ENCODE assay signal across 33 cellular contexts in the genomic region with DNA sequence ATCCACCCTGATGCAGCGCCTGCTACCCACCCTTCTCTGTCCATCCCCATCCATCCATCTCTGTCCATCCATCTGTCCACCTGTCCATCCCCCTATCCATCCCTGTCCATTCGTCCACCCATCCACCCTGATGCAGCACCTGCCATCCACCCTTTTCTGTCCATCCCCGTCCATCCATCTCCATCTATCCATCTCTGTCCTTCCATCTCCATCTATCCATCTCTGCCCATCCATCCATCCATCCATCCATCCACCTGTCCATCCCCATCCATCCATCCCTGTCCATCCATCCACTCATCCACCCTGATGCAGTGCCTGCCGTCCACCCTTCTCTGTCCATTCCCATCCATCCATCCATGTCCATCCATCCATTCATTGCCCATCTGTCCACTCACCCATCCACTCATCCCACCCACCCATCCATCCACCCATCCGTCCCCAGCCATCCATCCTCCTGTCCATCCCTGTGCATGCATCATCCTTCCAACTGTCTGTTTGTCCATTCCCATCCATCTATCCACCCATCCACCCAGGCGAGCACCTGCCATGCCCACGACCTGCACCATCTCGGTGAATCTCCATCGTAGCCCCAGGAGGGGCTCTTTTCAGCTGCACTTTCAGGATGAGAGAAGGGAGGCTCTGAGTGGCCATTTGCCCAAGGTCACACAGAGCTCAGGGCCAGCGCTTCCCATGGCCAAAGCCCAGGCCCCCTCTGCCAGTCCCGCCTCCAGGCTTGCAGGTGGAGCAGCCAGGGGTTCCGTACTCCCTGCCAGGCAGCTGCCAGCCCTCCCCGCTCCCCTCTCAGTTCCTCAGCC.
DNase-seq lines count a peak whose midpoint lies in the region; ATAC-seq, FAIRE-seq and TF ChIP-seq lines count a peak whose summit lies in the region.
"Had no signal": no experiment of that assay in that cellular context is flagged by ENCODE, and none has a peak within 500 bp of the region (broad histone marks: within the 10 kb centered on the region; RNA-seq: fewer than 3 reads in every experiment).

No MANE protein-coding gene starts in this region.

- peak; percentile 8 for ATAC-seq in sciatic nerve
- ATAC-seq: activated naive CD4-positive, alpha-beta T cell treated with anti-CD3 and anti-CD28 coated beads, Interleukin-2, amount 50 U/mL, for 72 hours; left lung had no signal

- H3K4me3 Mint-ChIP-seq in activated naive CD4-positive, alpha-beta T cell treated with anti-CD3 and anti-CD28 coated beads, Interleukin-2, amount 10 ng/mL, durations not matched to agents 7 days and 5 days: no peak overlapping the region

- H3K4me3 ChIP-seq in BLaER1 treated with 17β-estradiol and CSF1 and Interleukin-3, amounts not matched to agents 10 nM and 100 nM: no peak overlapping the region
- no peak overlapping the region for H3K4me3 ChIP-seq in OCI-LY1 (ENCODE audit: low read depth, low read length, poor library complexity, severe bottlenecking)
- H3K4me3 ChIP-seq in kidney (ENCODE audit: low read length in 2 of 2): no peak overlapping the region
- no peak overlapping the region for H3K4me3 ChIP-seq in PC-9
- H3K4me3 ChIP-seq: HAP-1, left lung, Peyer's patch, SJCRH30, thoracic aorta had no signal

- no peaks in the 10 kb centered on the region for H3K36me3 Mint-ChIP-seq in activated naive CD4-positive, alpha-beta T cell treated with anti-CD3 and anti-CD28 coated beads, Interleukin-2, amount 10 ng/mL, durations not matched to agents 7 days and 5 days
- H3K36me3 Mint-ChIP-seq: activated naive CD4-positive, alpha-beta T cell treated with anti-CD3 and anti-CD28 coated beads, Interleukin-2, amount 50 U/mL, for 72 hours; immature natural killer cell had no signal

- H3K27me3 Mint-ChIP-seq in activated naive CD4-positive, alpha-beta T cell treated with anti-CD3 and anti-CD28 coated beads, Interleukin-2, amount 10 ng/mL, durations not matched to agents 7 days and 5 days: no peaks in the 10 kb centered on the region

- H3K4me1 ChIP-seq in BLaER1 treated with 17β-estradiol and CSF1 and Interleukin-3, amounts not matched to agents 10 nM and 100 nM: peaks cover 35 to 97% (median 92%) of the 10 kb centered on the region in 10 experiments
- H3K4me1 ChIP-seq in OCI-LY1 (ENCODE audit: insufficient read depth, low read length, severe bottlenecking) (peaks cover 73% of the 10 kb centered on the region), kidney (ENCODE audit: control insufficient read depth in 1 of 2, insufficient read depth in 1 of 2, low read depth in 1 of 2, low read length in 2 of 2) (peaks cover 2 to 4% of the 10 kb centered on the region in 2 donors), PC-9 (replicated peaks; ENCODE audit: insufficient read depth) (no peaks in the 10 kb centered on the region)
- H3K4me1 ChIP-seq: BE2C, HAP-1, left lung, SJCRH30 had no signal

- DNase-seq in kidney (peak; percentile 39), sciatic nerve (ENCODE audit: low spot score) (no peak), NCI-H446 treated with DMSO at 0.1 percent for 48 hours (lab: John Stamatoyannopoulos, UW) (no peak), D721Med (ENCODE audit: insufficient read length, low spot score) (no peak), PC-9 (no peak)
- DNase-seq in activated naive CD4-positive, alpha-beta T cell treated with anti-CD3 and anti-CD28 coated beads, Interleukin-2, amount 10 ng/mL, durations not matched to agents 7 days and 5 days: no peak
- DNase-seq: ACHN; activated CD4-positive, alpha-beta T cell treated with anti-CD3 and anti-CD28 coated beads for 48 hours; activated CD8-positive, alpha-beta memory T cell treated with anti-CD3 and anti-CD28 coated beads for 24 hours; activated T-cell treated with anti-CD3 and anti-CD28 coated beads for 4 hours; amygdala; BE2C; hypothalamus; immature natural killer cell; KBM-7; MM.1S; NCI-H1105 treated with DMSO at 0.1 percent for 48 hours; NCI-H1930; NCI-H2171 treated with DMSO at 0.1 percent for 48 hours; NCI-H526; nucleus accumbens; Peyer's patch; SJCRH30; stimulated activated naive CD4-positive, alpha-beta T cell treated with Interleukin-2 at 50 U/mL for 16 hours; T1000 had no signal

- FAIRE-seq in kidney (lab: Jason Lieb, UNC): no peak
- no peak for FAIRE-seq in D721Med (lab: Jason Lieb, UNC)
- FAIRE-seq: GM12892 had no signal

- TF ChIP-seq CTCF in OCI-LY1 (IDR thresholded peaks at IDR 0.05; ENCODE audit: low read length) (no peak), kidney (IDR thresholded peaks at IDR 0.05; ENCODE audit: borderline replicate concordance, extremely low read depth, insufficient read depth) (no peak), D721Med (IDR thresholded peaks at IDR 0.05; ENCODE audit: insufficient read depth, missing control alignments) (no peak), PC-9 (conservative IDR thresholded peaks at IDR 0.05) (no peak)

- no peaks in the 10 kb centered on the region for H3K36me3 ChIP-seq in BLaER1 treated with 17β-estradiol and CSF1 and Interleukin-3, amounts not matched to agents 10 nM and 100 nM
- H3K36me3 ChIP-seq in OCI-LY1 (ENCODE audit: insufficient read depth, low read length) (no peaks in the 10 kb centered on the region), kidney (ENCODE audit: control insufficient read depth in 1 of 2, insufficient read depth in 2 of 2, low read length in 2 of 2) (no peaks in the 10 kb centered on the region), PC-9 (ENCODE audit: low read depth) (no peaks in the 10 kb centered on the region)
- H3K36me3 ChIP-seq: BE2C, HAP-1, left lung, Peyer's patch, SJCRH30, thoracic aorta had no signal

- no peak overlapping the region for H3K27ac ChIP-seq in BLaER1 treated with 17β-estradiol and CSF1 and Interleukin-3, amounts not matched to agents 10 nM and 100 nM
- H3K27ac ChIP-seq in OCI-LY1 (ENCODE audit: low read depth, low read length, poor library complexity, severe bottlenecking): peak overlapping the region; percentile 97
- H3K27ac ChIP-seq in kidney (ENCODE audit: low read depth in 2 of 2, low read length in 2 of 2): no peak overlapping the region
- no peak overlapping the region for H3K27ac ChIP-seq in PC-9
- H3K27ac ChIP-seq: left lung, Peyer's patch, SJCRH30, thoracic aorta, VCaP had no signal

- no peaks in the 10 kb centered on the region for H3F3A ChIP-seq in OCI-LY1 (ENCODE audit: insufficient read depth, low read length)
- H3F3A ChIP-seq in PC-9 (ENCODE audit: insufficient read depth, low read depth): no peaks in the 10 kb centered on the region

- peaks cover 5 to 15% (median 7%) of the 10 kb centered on the region in 11 experiments; a peak in 18 of 22 replicates for H3K9me3 ChIP-seq in BLaER1 treated with 17β-estradiol and CSF1 and Interleukin-3, amounts not matched to agents 10 nM and 100 nM (replicated peaks in 1 of 11)
- H3K9me3 ChIP-seq in OCI-LY1 (ENCODE audit: low read length) (no peaks in the 10 kb centered on the region), kidney (ENCODE audit: control insufficient read depth in 1 of 2, low read length in 2 of 2) (no peaks in the 10 kb centered on the region), PC-9 (ENCODE audit: insufficient read depth, low read depth) (no peaks in the 10 kb centered on the region)
- H3K9me3 ChIP-seq: BE2C, HAP-1, left lung, Peyer's patch, SJCRH30, thoracic aorta had no signal

- H3K4me2 ChIP-seq in BLaER1 treated with 17β-estradiol and CSF1 and Interleukin-3, amounts not matched to agents 10 nM and 100 nM: peak overlapping the region in 9 of 11 experiments; percentile 50 to 99 (median 97); a peak in 18 of 22 replicates
- H3K4me2 ChIP-seq in OCI-LY1 (ENCODE audit: low read length) (no peak overlapping the region), PC-9 (no peak overlapping the region)

- H2AFZ ChIP-seq in OCI-LY1 (ENCODE audit: low read length) (no peak overlapping the region), PC-9 (no peak overlapping the region)

- no peaks in the 10 kb centered on the region for H3K4me1 Mint-ChIP-seq in activated naive CD4-positive, alpha-beta T cell treated with anti-CD3 and anti-CD28 coated beads, Interleukin-2, amount 10 ng/mL, durations not matched to agents 7 days and 5 days

- H3K9me2 ChIP-seq in OCI-LY1 (ENCODE audit: low read depth, low read length) (no peaks in the 10 kb centered on the region), PC-9 (ENCODE audit: insufficient read depth) (no peaks in the 10 kb centered on the region)

- H3K27me3 ChIP-seq in BLaER1 treated with 17β-estradiol and CSF1 and Interleukin-3, amounts not matched to agents 10 nM and 100 nM: peaks cover 0 to 68% (median 4%) of the 10 kb centered on the region in 11 experiments; a peak in 12 of 22 replicates
- H3K27me3 ChIP-seq in OCI-LY1 (ENCODE audit: insufficient read depth, low read length) (no peaks in the 10 kb centered on the region), PC-9 (ENCODE audit: insufficient read depth, low read depth) (no peaks in the 10 kb centered on the region)
- H3K27me3 ChIP-seq: BE2C, left lung, Peyer's patch, SJCRH30 had no signal

- H3K79me2 ChIP-seq in OCI-LY1 (ENCODE audit: insufficient read depth, low read length) (no peaks in the 10 kb centered on the region), PC-9 (ENCODE audit: low read depth) (no peaks in the 10 kb centered on the region)

- no peaks in the 10 kb centered on the region for H3K9me3 Mint-ChIP-seq in activated naive CD4-positive, alpha-beta T cell treated with anti-CD3 and anti-CD28 coated beads, Interleukin-2, amount 10 ng/mL, durations not matched to agents 7 days and 5 days
- H3K9me3 Mint-ChIP-seq: activated naive CD4-positive, alpha-beta T cell treated with anti-CD3 and anti-CD28 coated beads, Interleukin-2, amount 50 U/mL, for 72 hours; immature natural killer cell had no signal

- H4K20me1 ChIP-seq in BLaER1 treated with 17β-estradiol and CSF1 and Interleukin-3, amounts not matched to agents 10 nM and 100 nM: peaks cover 0 to 53% (median 21%) of the 10 kb centered on the region in 11 experiments; a peak in 14 of 22 replicates
- H4K20me1 ChIP-seq in OCI-LY1 (ENCODE audit: insufficient read depth, low read length): no peaks in the 10 kb centered on the region
- H4K20me1 ChIP-seq in PC-9 (ENCODE audit: insufficient read depth): no peaks in the 10 kb centered on the region

- CTCF ChIA-PET in activated naive CD4-positive, alpha-beta T cell treated with anti-CD3 and anti-CD28 coated beads, Interleukin-2, amount 10 ng/mL, durations not matched to agents 7 days and 5 days (lab: Charles Lee): no interaction called here
- CTCF ChIA-PET in PC-9 (lab: Charles Lee): no interaction called here

- H3K27ac Mint-ChIP-seq in activated naive CD4-positive, alpha-beta T cell treated with anti-CD3 and anti-CD28 coated beads, Interleukin-2, amount 10 ng/mL, durations not matched to agents 7 days and 5 days: no peak overlapping the region
- H3K27ac Mint-ChIP-seq: activated naive CD4-positive, alpha-beta T cell treated with anti-CD3 and anti-CD28 coated beads, Interleukin-2, amount 50 U/mL, for 72 hours had no signal

- POLR2A ChIA-PET in PC-9 (lab: Charles Lee; ENCODE audit: unreplicated experiment): no interaction called here

- H3K9ac ChIP-seq in BLaER1 treated with 17β-estradiol and CSF1 and Interleukin-3, amounts not matched to agents 10 nM and 100 nM: no peak overlapping the region; a peak in 1 of 22 replicates
- H3K9ac ChIP-seq in OCI-LY1 (ENCODE audit: low read length) (peak overlapping the region; percentile 40; the same call in 1 of the 2 replicates), kidney (ENCODE audit: low read length in 2 of 2) (no peak overlapping the region)

- no TSS peak for BruUV-seq in PC-9 (replicated peaks; lab: Mats Ljungman, UMichigan)

- intact Hi-C loops in kidney (cut with DNase I) (no loop called here), sciatic nerve (cut with DNase I) (no loop called here), PC-9 (cut with micrococcal nuclease; ENCODE audit: unreplicated experiment) (no loop called here)

Comparison
In these comparisons a context has a peak if more than half of its experiments do, and no peak if none do; other contexts are left out.
1. H3K4me2 ChIP-seq: peak in BLaER1 treated with 17β-estradiol and CSF1 and Interleukin-3, amounts not matched to agents 10 nM and 100 nM (9 of 11); none in OCI-LY1 (single experiment) and PC-9 (single experiment).